ENCODE assay signal across 12 cellular contexts in genomic region chr13:46565808-46566750, GRCh38. TPM values are rescaled to one million over a fixed set of nuclear protein-coding genes. Genes with fewer than 3 reads are reported as not detected.
DNase-seq lines count a peak whose midpoint lies in the region; ATAC-seq, FAIRE-seq and TF ChIP-seq lines count a peak whose summit lies in the region.
"Had no signal": no experiment of that assay in that cellular context is flagged by ENCODE, and none has a peak within 500 bp of the region (broad histone marks: within the 10 kb centered on the region; RNA-seq: fewer than 3 reads in every experiment).

No MANE protein-coding gene starts in this region.

- H3K4me2 ChIP-seq in osteoblast (ENCODE audit: insufficient read depth, low read length), result no peak overlapping the region

- POLR2A ChIA-PET in GM10248 (lab: Yijun Ruan, JAX) (interaction anchor here (1.2 kb wide), 1 partner anchor 13 kb away, joined by 3 read pairs; the partner anchor contains the start of gene LRCH1), WTC11 (lab: Charles Lee) (interaction anchor here (0.6 kb wide), 1 partner anchor 85 kb away, joined by 8 read pairs; no protein-coding TSS in a partner anchor)

- H3K4me1 ChIP-seq in osteoblast (ENCODE audit: insufficient read depth, low read length) (peaks cover 7% of the 10 kb centered on the region), tibial artery (peaks cover 0 to 51% (median 16%) of the 10 kb centered on the region in 4 donors)

- H3K27me3 Mint-ChIP-seq in WTC11 (ENCODE audit: low read depth), result no peaks in the 10 kb centered on the region
- H3K27me3 Mint-ChIP-seq: T-cell had no signal

- H3K4me3 Mint-ChIP-seq in WTC11, result no peak overlapping the region
- H3K4me3 Mint-ChIP-seq: T-cell had no signal

- H3K27ac Mint-ChIP-seq in WTC11, result no peak overlapping the region
- H3K27ac Mint-ChIP-seq: T-cell had no signal

- peaks cover 42% of the 10 kb centered on the region for H4K20me1 ChIP-seq in osteoblast (ENCODE audit: insufficient read depth, low read length)

- H3K36me3 ChIP-seq in osteoblast (ENCODE audit: insufficient read depth, low read length) (no peaks in the 10 kb centered on the region), tibial artery (no peaks in the 10 kb centered on the region)

- H2AFZ ChIP-seq in osteoblast (ENCODE audit: low read length), result no peak overlapping the region

- peaks cover 93% of the 10 kb centered on the region for H3K79me2 ChIP-seq in osteoblast (ENCODE audit: insufficient read depth, low read length)

- DNase-seq in GM10248 (ENCODE audit: extremely low spot score) (peak; percentile 41), WTC11 (ENCODE audit: low spot score) (no peak), osteoblast (ENCODE audit: insufficient read length, low spot score, missing footprints) (no peak), RCC 7860 (ENCODE audit: low spot score) (no peak), tibial artery (no peak), NCI-H146 treated with DMSO at 0.1 percent for 48 hours (lab: John Stamatoyannopoulos, UW; ENCODE audit: unreplicated experiment) (no peak)
- DNase-seq: NCI-H748 treated with DMSO at 0.1 percent for 48 hours; stimulated activated CD4-positive, alpha-beta T cell treated with anti-CD3 and anti-CD28 coated beads, Interleukin-2, amount 100 ng/mL, for 48 hours; T-cell had no signal

- H3K4me1 Mint-ChIP-seq in WTC11, result peaks cover 33% of the 10 kb centered on the region

- intact Hi-C loops in tibial artery (cut with DNase I; ENCODE audit: low total_unique reads), result no loop called here

- no peak overlapping the region for H3K27ac ChIP-seq in osteoblast (ENCODE audit: low read depth, low read length)
- H3K27ac ChIP-seq in tibial artery, result no peak overlapping the region

- H3K27me3 ChIP-seq in osteoblast (ENCODE audit: insufficient read depth, low read length) (no peaks in the 10 kb centered on the region), tibial artery (no peaks in the 10 kb centered on the region)

- ATAC-seq in GM19351 (IDR thresholded peaks at IDR 0.05; ENCODE audit: unreplicated experiment) (peak; percentile 86), HG02884 (IDR thresholded peaks at IDR 0.05; ENCODE audit: unreplicated experiment) (peak; percentile 80), WTC11 (no peak)
- ATAC-seq: T-cell had no signal

- TF ChIP-seq CTCF in GM10248 (IDR thresholded peaks at IDR 0.05; ENCODE audit: control extremely low read depth, extremely low read depth, low read depth, missing control alignments) (no peak), WTC11 (IDR thresholded peaks at IDR 0.05) (no peak), osteoblast (IDR thresholded peaks at IDR 0.05; ENCODE audit: extremely low read depth, low read depth, low read length) (no peak), tibial artery (IDR thresholded peaks at IDR 0.05) (no peak)

- CTCF ChIA-PET in GM10248 (lab: Yijun Ruan, JAX), result interaction anchor here (0.9 to 2.4 kb wide), 8 partner anchors 9 to 114 kb away, joined by 3 to 16 read pairs (median 4); no protein-coding TSS in a partner anchor
- CTCF ChIA-PET in WTC11 (lab: Charles Lee), result interaction anchor here (0.6 to 1.3 kb wide), 4 partner anchors 14 to 163 kb away, joined by 3 to 5 read pairs (median 4); no protein-coding TSS in a partner anchor

- no peak for FAIRE-seq in RCC 7860 (lab: Jason Lieb, UNC)
- FAIRE-seq: astrocyte had no signal

- no peaks in the 10 kb centered on the region for H3K9me3 Mint-ChIP-seq in WTC11
- H3K9me3 Mint-ChIP-seq: T-cell had no signal

- H3K4me3 ChIP-seq in osteoblast (ENCODE audit: insufficient read depth, low read length) (no peak overlapping the region), tibial artery (no peak overlapping the region)

- H3K9me3 ChIP-seq in osteoblast (ENCODE audit: low read depth, low read length) (no peaks in the 10 kb centered on the region), tibial artery (no peaks in the 10 kb centered on the region)

- H3K36me3 Mint-ChIP-seq in WTC11, result no peaks in the 10 kb centered on the region
- H3K36me3 Mint-ChIP-seq: T-cell had no signal

TF ChIP-seq in WTC11, 78 proteins besides CTCF, POLR2A, EP300 and RAD21:
- TF ChIP-seq, protein P1, sequence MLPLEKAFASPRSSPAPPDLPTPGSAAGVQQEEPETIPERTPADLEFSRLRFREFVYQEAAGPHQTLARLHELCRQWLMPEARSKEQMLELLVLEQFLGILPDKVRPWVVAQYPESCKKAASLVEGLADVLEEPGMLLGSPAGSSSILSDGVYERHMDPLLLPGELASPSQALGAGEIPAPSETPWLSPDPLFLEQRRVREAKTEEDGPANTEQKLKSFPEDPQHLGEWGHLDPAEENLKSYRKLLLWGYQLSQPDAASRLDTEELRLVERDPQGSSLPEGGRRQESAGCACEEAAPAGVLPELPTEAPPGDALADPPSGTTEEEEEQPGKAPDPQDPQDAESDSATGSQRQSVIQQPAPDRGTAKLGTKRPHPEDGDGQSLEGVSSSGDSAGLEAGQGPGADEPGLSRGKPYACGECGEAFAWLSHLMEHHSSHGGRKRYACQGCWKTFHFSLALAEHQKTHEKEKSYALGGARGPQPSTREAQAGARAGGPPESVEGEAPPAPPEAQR (CRISPR knock-in tag; IDR thresholded peaks at IDR 0.05), result no peak
- TF ChIP-seq HMGA2 (CRISPR knock-in tag; IDR thresholded peaks at IDR 0.05), result peak; percentile 53; the same call in 1 of the 2 replicates
TF ChIP-seq in WTC11: peak in this region for 1.

RNA-seq across cellular contexts. Expression of gene LRCH1, which starts 13.1 kb away (rescaled TPM):
- total RNA-seq in WTC11 (2021) (9.2 to 11.8 TPM (median 9.7 TPM) in 3 replicates), osteoblast (6.9 and 7.1 TPM in 2 replicates)
